ENCODE assay signal across 19 cellular contexts in genomic region chr14:79630561-79630960, GRCh38.
DNase-seq lines count a peak whose midpoint lies in the region; ATAC-seq and TF ChIP-seq lines count a peak whose summit lies in the region.
"Had no signal": no experiment of that assay in that cellular context is flagged by ENCODE, and none has a peak within 500 bp of the region (broad histone marks: within the 10 kb centered on the region; RNA-seq: fewer than 3 reads in every experiment).

No MANE protein-coding gene starts in this region.

- H3K18ac ChIP-seq in IMR-90 (ENCODE audit: low read depth, low read length), result no peak overlapping the region

- no peak overlapping the region for H3K56ac ChIP-seq in IMR-90 (ENCODE audit: extremely low read depth, insufficient read depth, low read length)

- no peak overlapping the region for H4K91ac ChIP-seq in IMR-90 (ENCODE audit: insufficient read depth, low read depth, low read length)

- no peak for TF ChIP-seq POLR2A in IMR-90 (IDR thresholded peaks at IDR 0.05; ENCODE audit: low read depth, low read length)

- H3K27me3 Mint-ChIP-seq in nephron (ENCODE audit: low read depth), result no peaks in the 10 kb centered on the region
- H3K27me3 Mint-ChIP-seq: B cell; CD4-positive, CD25-positive, alpha-beta regulatory T cell; CD8-positive, alpha-beta memory T cell had no signal

- H3K36me3 ChIP-seq in IMR-90 (ENCODE audit: control insufficient read depth, insufficient read depth, low read length) (no peaks in the 10 kb centered on the region), hepatocyte (replicated peaks; ENCODE audit: insufficient read depth, low read depth) (no peaks in the 10 kb centered on the region)
- H3K36me3 ChIP-seq: BLaER1, HAP-1 had no signal

- no TSS peak for BruUV-seq in IMR-90 (replicated peaks; lab: Mats Ljungman, UMichigan)

- no peak overlapping the region for H3K14ac ChIP-seq in IMR-90 (replicated peaks; ENCODE audit: low read depth, low read length)

- intact Hi-C loops in IMR-90 (cut with micrococcal nuclease), result no loop called here

- H3K4me1 Mint-ChIP-seq in nephron, result peaks cover 6% of the 10 kb centered on the region
- H3K4me1 Mint-ChIP-seq: B cell; CD4-positive, CD25-positive, alpha-beta regulatory T cell; CD8-positive, alpha-beta memory T cell had no signal

- no peak overlapping the region for H3K4me3 ChIP-seq in IMR-90 (ENCODE audit: insufficient read depth, low read depth, low read length)
- no peak overlapping the region for H3K4me3 ChIP-seq in hepatocyte
- H3K4me3 ChIP-seq: BLaER1, HAP-1 had no signal

- no peak for DNase-seq in IMR-90
- no peak for DNase-seq in hepatocyte (ENCODE audit: low spot score)
- peak; percentile 41 for DNase-seq in superior temporal gyrus (ENCODE audit: extremely low spot score)
- DNase-seq in cortex of kidney (lab: John Stamatoyannopoulos, UW), result no peak
- DNase-seq: CD4-positive, CD25-positive, alpha-beta regulatory T cell; DMS 273 treated with DMSO at 0.1 percent for 48 hours; DMS79; GF-D8; GOT3; HFFc6 had no signal

- no peaks in the 10 kb centered on the region for H3K36me3 Mint-ChIP-seq in nephron (ENCODE audit: low read depth)
- H3K36me3 Mint-ChIP-seq: CD4-positive, CD25-positive, alpha-beta regulatory T cell; CD8-positive, alpha-beta memory T cell had no signal

- H3K27ac Mint-ChIP-seq in nephron, result peak overlapping the region in 2 of 3 experiments; percentile 87 to 88
- H3K27ac Mint-ChIP-seq: B cell; CD4-positive, CD25-positive, alpha-beta regulatory T cell; CD8-positive, alpha-beta memory T cell; HFFc6 had no signal

- H3K4me2 ChIP-seq in IMR-90 (ENCODE audit: low read depth, low read length) (no peak overlapping the region), hepatocyte (peak overlapping the region; percentile 16)
- H3K4me2 ChIP-seq: BLaER1 had no signal

- POLR2A ChIA-PET in IMR-90 (lab: Charles Lee; ENCODE audit: unreplicated experiment), result no interaction called here

- no peak overlapping the region for H3K23ac ChIP-seq in IMR-90 (ENCODE audit: low read depth, low read length)

- no peak for TF ChIP-seq RAD21 in IMR-90 (IDR thresholded peaks at IDR 0.05; ENCODE audit: low read length)

- in situ Hi-C loops in IMR-90 (cut with MboI; ENCODE audit: low sequenced_read_pairs), result no loop called here

- no peaks in the 10 kb centered on the region for H3K79me2 ChIP-seq in hepatocyte

- H3K27me3 ChIP-seq in IMR-90 (ENCODE audit: control insufficient read depth, insufficient read depth, low read length) (no peaks in the 10 kb centered on the region), hepatocyte (no peaks in the 10 kb centered on the region)
- H3K27me3 ChIP-seq: BLaER1 had no signal

- no peaks in the 10 kb centered on the region for H3K9me3 Mint-ChIP-seq in nephron

- H3K4me3 Mint-ChIP-seq in nephron, result no peak overlapping the region
- H3K4me3 Mint-ChIP-seq: B cell; CD4-positive, CD25-positive, alpha-beta regulatory T cell; CD8-positive, alpha-beta memory T cell; HFFc6 had no signal

- no peak overlapping the region for H2BK5ac ChIP-seq in IMR-90 (ENCODE audit: low read depth, low read length, poor library complexity, severe bottlenecking)

- dilution Hi-C loops in IMR-90 (cut with HindIII; ENCODE audit: low sequenced_read_pairs, unreplicated experiment), result no loop called here

- H2BK120ac ChIP-seq in IMR-90 (ENCODE audit: low read depth, low read length), result no peak overlapping the region

- H3K9me2 ChIP-seq in hepatocyte (replicated peaks; ENCODE audit: insufficient read depth), result no peaks in the 10 kb centered on the region

- no peak for ATAC-seq in IMR-90 (ENCODE audit: low read depth)
- no peak for ATAC-seq in HG02981 (IDR thresholded peaks at IDR 0.05; ENCODE audit: unreplicated experiment)
- no peak for ATAC-seq in HG02678 (IDR thresholded peaks at IDR 0.05; ENCODE audit: unreplicated experiment)
- no peak for ATAC-seq in GM18858 (IDR thresholded peaks at IDR 0.05; ENCODE audit: unreplicated experiment)

- H3K4me1 ChIP-seq in IMR-90 (ENCODE audit: control insufficient read depth, insufficient read depth, low read length) (no peaks in the 10 kb centered on the region; the same call in 1 of the 2 replicates), hepatocyte (ENCODE audit: insufficient read depth) (no peaks in the 10 kb centered on the region)
- H3K4me1 ChIP-seq: BLaER1, HAP-1 had no signal

- no CpG with 5 or more reads among the region's 3 CpGs for WGBS in IMR-90 (ENCODE audit: extremely low coverage in 2 of 2, insufficient read length in 1 of 2), 2 experiments
- 51% methylated on average over 3 of the region's 3 CpGs for WGBS in hepatocyte (ENCODE audit: low lambda C conversion rate, missing lambda C conversion rate)

- no peaks in the 10 kb centered on the region for H4K20me1 ChIP-seq in IMR-90 (ENCODE audit: insufficient read depth, low read length)
- no peaks in the 10 kb centered on the region for H4K20me1 ChIP-seq in hepatocyte (ENCODE audit: insufficient read depth, poor library complexity, severe bottlenecking)
- H4K20me1 ChIP-seq: BLaER1 had no signal

- no peaks in the 10 kb centered on the region for H3K9me1 ChIP-seq in IMR-90 (ENCODE audit: insufficient read depth, low read length)

- H3K79me1 ChIP-seq in IMR-90 (ENCODE audit: low read depth in 1 of 2, low read length in 2 of 2), result no peaks in the 10 kb centered on the region

- no peak overlapping the region for H4K5ac ChIP-seq in IMR-90 (ENCODE audit: low read depth, low read length)

- H2AFZ ChIP-seq in IMR-90 (replicated peaks; ENCODE audit: low read length, poor library complexity) (no peak overlapping the region), hepatocyte (no peak overlapping the region)

- no peak overlapping the region for H2BK15ac ChIP-seq in IMR-90 (ENCODE audit: low read depth, low read length)

- H2BK20ac ChIP-seq in IMR-90 (ENCODE audit: low read depth, low read length), result no peak overlapping the region

- no peak overlapping the region for H3K4ac ChIP-seq in IMR-90 (ENCODE audit: low read depth, low read length)

- no peak overlapping the region for H2AK9ac ChIP-seq in IMR-90 (replicated peaks; ENCODE audit: low read depth, low read length, poor library complexity)

- H4K8ac ChIP-seq in IMR-90 (ENCODE audit: low read depth in 2 of 2, low read length in 2 of 2), result no peak overlapping the region

- TF ChIP-seq CTCF in IMR-90 (conservative IDR thresholded peaks at IDR 0.05; ENCODE audit: low read depth, low read length) (no peak), hepatocyte (IDR thresholded peaks at IDR 0.05; ENCODE audit: poor library complexity) (no peak), nephron (IDR thresholded peaks at IDR 0.05; ENCODE audit: unreplicated experiment in 3 of 3) (no peak)

- H3K9me3 ChIP-seq in IMR-90 (ENCODE audit: control insufficient read depth, insufficient read depth, low read length), result no peaks in the 10 kb centered on the region
- H3K9me3 ChIP-seq in hepatocyte (ENCODE audit: low read depth), result no peaks in the 10 kb centered on the region
- H3K9me3 ChIP-seq: HAP-1 had no signal

- H2AK5ac ChIP-seq in IMR-90 (ENCODE audit: low read depth, low read length), result no peak overlapping the region

- CTCF ChIA-PET in IMR-90 (lab: Yijun Ruan, JAX), result no interaction called here

- H3K9ac ChIP-seq in IMR-90 (ENCODE audit: low read depth, low read length), result no peak overlapping the region
- H3K9ac ChIP-seq: BLaER1 had no signal

- no peak overlapping the region for H3K27ac ChIP-seq in IMR-90 (ENCODE audit: insufficient read depth, low read length)
- H3K27ac ChIP-seq in hepatocyte, result peak overlapping the region; percentile 17
- H3K27ac ChIP-seq: BLaER1, C4-2B had no signal

TF ChIP-seq in IMR-90, 13 proteins besides CTCF, POLR2A, EP300 and RAD21:
- TF ChIP-seq NFE2L2 (IDR thresholded peaks at IDR 0.05; ENCODE audit: low read depth, low read length) (no peak), CEBPB (IDR thresholded peaks at IDR 0.05; ENCODE audit: low read depth, low read length) (peak; percentile 28; the same call in 1 of the 2 replicates)
